ENCODE assay signal across 12 cellular contexts in genomic region chr3:50609071-50609742, GRCh38. TPM values are rescaled to one million over a fixed set of nuclear protein-coding genes. Genes with fewer than 3 reads are reported as not detected.
DNase-seq lines count a peak whose midpoint lies in the region; ATAC-seq, FAIRE-seq and TF ChIP-seq lines count a peak whose summit lies in the region.
"Had no signal": no experiment of that assay in that cellular context is flagged by ENCODE, and none has a peak within 500 bp of the region (broad histone marks: within the 10 kb centered on the region; RNA-seq: fewer than 3 reads in every experiment).

No MANE protein-coding gene starts in this region.

- H2AFZ ChIP-seq in HepG2 (ENCODE audit: low read length), result no peak overlapping the region

- no peaks in the 10 kb centered on the region for H3K27me3 Mint-ChIP-seq in activated naive CD8-positive, alpha-beta T cell treated with anti-CD3 and anti-CD28 coated beads, Interleukin-2, amount 10 ng/mL, durations not matched to agents 7 days and 5 days
- no peaks in the 10 kb centered on the region for H3K27me3 Mint-ChIP-seq in natural killer cell (ENCODE audit: low read depth in 2 of 2)

- peak overlapping the region; percentile 100 for H3K27ac Mint-ChIP-seq in activated naive CD8-positive, alpha-beta T cell treated with anti-CD3 and anti-CD28 coated beads, Interleukin-2, amount 10 ng/mL, durations not matched to agents 7 days and 5 days
- peak overlapping the region; percentile 90 to 93 for H3K27ac Mint-ChIP-seq in natural killer cell
- H3K27ac Mint-ChIP-seq: endodermal cell had no signal

- peak overlapping the region; percentile 2 to 5 for H3K27ac ChIP-seq in liver (ENCODE audit: low read depth in 1 of 2, low read length in 2 of 2)
- H3K27ac ChIP-seq in HepG2 (ENCODE audit: extremely low read length, insufficient read depth, low read length), result no peak overlapping the region

- H3K27me3 ChIP-seq in liver (ENCODE audit: control insufficient read depth in 4 of 4, insufficient read depth in 4 of 4, low read length in 3 of 4) (no peaks in the 10 kb centered on the region), HepG2 (ENCODE audit: control insufficient read depth in 1 of 2, insufficient read depth in 2 of 2, low read length in 2 of 2) (0 out of 5 replicates have a peak, but pooled peaks cover 0 to 10% of the 10 kb centered on the region in 2 experiments)
- H3K27me3 ChIP-seq: uterus had no signal

- peak overlapping the region; percentile 73 to 91 (median 88) for H3K4me3 ChIP-seq in liver (ENCODE audit: low read depth in 1 of 3, low read length in 3 of 3)
- no peak overlapping the region for H3K4me3 ChIP-seq in HepG2 (replicated peaks in 1 of 3; ENCODE audit: insufficient read depth in 1 of 3, low read depth in 2 of 3, low read length in 3 of 3)

- POLR2A ChIA-PET in HepG2 (lab: Yijun Ruan, JAX), result interaction anchor here (1.2 kb wide), 1 partner anchor 33 kb away, joined by 3 read pairs; no protein-coding TSS in a partner anchor
- POLR2A ChIA-PET in activated naive CD8-positive, alpha-beta T cell treated with anti-CD3 and anti-CD28 coated beads, Interleukin-2, amount 10 ng/mL, durations not matched to agents 7 days and 5 days (lab: Charles Lee), result interaction anchor here (0.6 to 25.9 kb wide), 14 partner anchors 4 to 1669 kb away, joined by 3 to 3572 read pairs (median 8); partner anchors contain the start of genes C3orf18, CISH, GNAI2 and HEMK1

- no TSS peak for BruUV-seq in HepG2 (replicated peaks; lab: Mats Ljungman, UMichigan)

- H3K9ac ChIP-seq in liver (ENCODE audit: low read depth in 1 of 2, low read length in 2 of 2) (peak overlapping the region; percentile 29 to 62), HepG2 (ENCODE audit: insufficient read depth, low read depth, low read length) (no peak overlapping the region)

- ATAC-seq in HepG2, result no peak
- ATAC-seq in activated naive CD8-positive, alpha-beta T cell treated with anti-CD3 and anti-CD28 coated beads, Interleukin-2, amount 10 ng/mL, durations not matched to agents 7 days and 5 days (ENCODE audit: low read depth), result no peak
- ATAC-seq in natural killer cell, result no peak
- ATAC-seq in HG03045 (IDR thresholded peaks at IDR 0.05; ENCODE audit: unreplicated experiment), result no peak

- no peak for DNase-seq in HepG2 (ENCODE audit: low spot score)
- no peak for DNase-seq in activated naive CD8-positive, alpha-beta T cell treated with anti-CD3 and anti-CD28 coated beads, Interleukin-2, amount 10 ng/mL, durations not matched to agents 7 days and 5 days
- no peak for DNase-seq in natural killer cell
- no peak for DNase-seq in AG20443 (ENCODE audit: low spot score)
- no peak for DNase-seq in NCI-H1694 treated with DMSO at 0.1 percent for 48 hours (lab: John Stamatoyannopoulos, UW)
- no peak for DNase-seq in stimulated activated naive CD4-positive, alpha-beta T cell treated with Interleukin-2 at 50 U/mL for 16 hours (lab: John Stamatoyannopoulos, UW)
- DNase-seq: endodermal cell; NCI-H1417; NK-92 treated with Interleukin-12 subunit alpha and Interleukin-12 subunit beta, amount 100 ng/mL, for 24 hours; uterus had no signal

- H3K9me3 ChIP-seq in liver (ENCODE audit: control insufficient read depth in 4 of 4, low read length in 3 of 4), result no peaks in the 10 kb centered on the region
- no peaks in the 10 kb centered on the region for H3K9me3 ChIP-seq in HepG2 (ENCODE audit: low read length)
- H3K9me3 ChIP-seq: uterus had no signal

- in situ Hi-C loops in HepG2 (cut with HindIII; ENCODE audit: extremely low pct_ligation_motif_present, low pct_unique_long_range_greater_than_20kb), result no loop called here

- TF ChIP-seq CTCF in liver (IDR thresholded peaks at IDR 0.05; ENCODE audit: low read depth, low read length, missing input control) (no peak), HepG2 (CRISPR knock-in tag; IDR thresholded peaks at IDR 0.05) (no peak), natural killer cell (IDR thresholded peaks at IDR 0.05) (no peak)

- H3K4me1 ChIP-seq in liver (ENCODE audit: control insufficient read depth in 4 of 4, insufficient read depth in 4 of 4, low read length in 3 of 4), result peaks cover 14 to 79% (median 64%) of the 10 kb centered on the region in 4 donors
- peaks cover 55% of the 10 kb centered on the region for H3K4me1 ChIP-seq in HepG2 (ENCODE audit: insufficient read depth, low read length)

- CTCF ChIA-PET in HepG2 (lab: Yijun Ruan, JAX; ENCODE audit: low intra/inter-chr PET ratio, low total read pairs), result no interaction called here

- TF ChIP-seq RAD21 in liver (IDR thresholded peaks at IDR 0.05) (no peak), HepG2 (CRISPR knock-in tag; IDR thresholded peaks at IDR 0.05) (no peak)

- no peak overlapping the region for H3K4me2 ChIP-seq in HepG2 (ENCODE audit: low read depth, low read length)

- no peaks in the 10 kb centered on the region for H4K20me1 ChIP-seq in HepG2 (ENCODE audit: insufficient read depth, low read length)

- H3K79me2 ChIP-seq in HepG2 (ENCODE audit: insufficient read depth, low read length), result no peaks in the 10 kb centered on the region

- peak overlapping the region; percentile 97 for H3K4me3 Mint-ChIP-seq in activated naive CD8-positive, alpha-beta T cell treated with anti-CD3 and anti-CD28 coated beads, Interleukin-2, amount 10 ng/mL, durations not matched to agents 7 days and 5 days
- peak overlapping the region; percentile 97 for H3K4me3 Mint-ChIP-seq in natural killer cell
- H3K4me3 Mint-ChIP-seq: endodermal cell had no signal

- H3K4me1 Mint-ChIP-seq in activated naive CD8-positive, alpha-beta T cell treated with anti-CD3 and anti-CD28 coated beads, Interleukin-2, amount 10 ng/mL, durations not matched to agents 7 days and 5 days, result peaks cover 32% of the 10 kb centered on the region
- H3K4me1 Mint-ChIP-seq in natural killer cell, result peaks cover 89 to 94% of the 10 kb centered on the region in 2 donors

- FAIRE-seq in HepG2 (lab: Jason Lieb, UNC), result no peak

- H3K36me3 ChIP-seq in liver (ENCODE audit: control insufficient read depth in 4 of 4, insufficient read depth in 3 of 4, low read depth in 1 of 4, low read length in 3 of 4) (peaks cover 9 to 24% (median 15%) of the 10 kb centered on the region in 4 donors), HepG2 (replicated peaks in 1 of 2; ENCODE audit: control insufficient read depth in 1 of 2, insufficient read depth in 2 of 2, low read length in 2 of 2) (peaks cover 0 to 5% of the 10 kb centered on the region in 2 experiments; a peak in 1 of 5 replicates)
- H3K36me3 ChIP-seq: uterus had no signal

- intact Hi-C loops in HepG2 (cut with micrococcal nuclease; ENCODE audit: unreplicated experiment) (no loop called here), natural killer cell (cut with micrococcal nuclease) (no loop called here)

- 83% methylated on average over 5 of the region's 5 CpGs for WGBS in liver
- 100% methylated on average over 4 of the region's 5 CpGs for WGBS in HepG2 (ENCODE audit: low lambda C conversion rate)

- TF ChIP-seq EP300 in HepG2 (IDR thresholded peaks at IDR 0.05; ENCODE audit: low read depth in 2 of 2, low read length in 2 of 2), result no peak
- no peak for TF ChIP-seq EP300 in HepG2 (CRISPR knock-in tag; IDR thresholded peaks at IDR 0.05; ENCODE audit: borderline replicate concordance)

- peaks cover 92% of the 10 kb centered on the region for H3K36me3 Mint-ChIP-seq in activated naive CD8-positive, alpha-beta T cell treated with anti-CD3 and anti-CD28 coated beads, Interleukin-2, amount 10 ng/mL, durations not matched to agents 7 days and 5 days
- peaks cover 12% of the 10 kb centered on the region for H3K36me3 Mint-ChIP-seq in natural killer cell

- no peak for TF ChIP-seq POLR2A in HepG2 (IDR thresholded peaks at IDR 0.05; ENCODE audit: insufficient read depth in 1 of 2, low read depth in 2 of 2, low read length in 2 of 2)

- no peaks in the 10 kb centered on the region for H3K9me3 Mint-ChIP-seq in activated naive CD8-positive, alpha-beta T cell treated with anti-CD3 and anti-CD28 coated beads, Interleukin-2, amount 10 ng/mL, durations not matched to agents 7 days and 5 days
- no peaks in the 10 kb centered on the region for H3K9me3 Mint-ChIP-seq in natural killer cell
- H3K9me3 Mint-ChIP-seq: endodermal cell had no signal

RNA-seq across cellular contexts. Expression of gene CISH, which starts 2.4 kb away (rescaled TPM):
- total RNA-seq in liver, result 10 to 100 TPM in 1 of 2 donors, 1 to 10 TPM in 1; 4.7 to 30.6 TPM
- 10 to 100 TPM; 17.9 to 32.5 TPM for polyA plus RNA-seq in liver
- total RNA-seq in HepG2 (2016; rRNA removed; fragmentation: Illumina TruSeq; extraction: Trizol), result 0.73 and 0.91 TPM in 2 replicates
- 0.20 and 0.44 TPM in 2 replicates for total RNA-seq in HepG2 (2016; cell fraction: cytosol; rRNA removed; fragmentation: Illumina TruSeq; extraction: Trizol; ENCODE audit: low read depth)
- 0.82 and 1.2 TPM in 2 replicates for total RNA-seq in HepG2 (2016; cell fraction: insoluble cytoplasmic fraction; rRNA removed; fragmentation: Illumina TruSeq; extraction: Trizol)
- 1.2 and 1.4 TPM in 2 replicates for total RNA-seq in HepG2 (2016; cell fraction: membrane; rRNA removed; fragmentation: Illumina TruSeq; extraction: Trizol)
- total RNA-seq in HepG2 (2016; cell fraction: nucleus; rRNA removed; fragmentation: Illumina TruSeq; extraction: Trizol), result 0.81 and 0.85 TPM in 2 replicates
- 1.5 and 2.8 TPM in 2 replicates for polyA plus RNA-seq in HepG2 (2011; rRNA removed)
- polyA plus RNA-seq in HepG2 (2011; cell fraction: cytosol; rRNA removed), result 1.5 and 1.7 TPM in 2 replicates
- 4.4 and 7.4 TPM in 2 replicates for polyA plus RNA-seq in HepG2 (2011; cell fraction: nucleus; rRNA removed)
- 2.1 and 2.9 TPM in 2 replicates for polyA plus RNA-seq in HepG2 (2012)
- 0.21 and 0.27 TPM in 2 replicates for polyA plus RNA-seq in HepG2 (2016; cell fraction: cytosol; fragmentation: Illumina TruSeq; extraction: Trizol; ENCODE audit: low read depth)
- polyA plus RNA-seq in HepG2 (2016; cell fraction: insoluble cytoplasmic fraction; fragmentation: Illumina TruSeq; extraction: Trizol; ENCODE audit: low read depth), result 1.9 and 2.2 TPM in 2 replicates
- 0.84 and 1.0 TPM in 2 replicates for polyA plus RNA-seq in HepG2 (2016; cell fraction: membrane; fragmentation: Illumina TruSeq; extraction: Trizol; ENCODE audit: low read depth)
- polyA plus RNA-seq in HepG2 (2016; cell fraction: nucleus; fragmentation: Illumina TruSeq; extraction: Trizol; ENCODE audit: insufficient read depth, low read depth), result 1.9 and 3.2 TPM in 2 replicates
- 1.9 and 6.3 TPM in 2 replicates for polyA minus RNA-seq in HepG2 (2011; rRNA and poly(A)+ RNA removed; ENCODE audit: low replicate concordance)
- 1.6 and 2.8 TPM in 2 replicates for polyA minus RNA-seq in HepG2 (2011; cell fraction: cytosol; rRNA and poly(A)+ RNA removed)
- 2.6 and 4.6 TPM in 2 replicates for polyA minus RNA-seq in HepG2 (2011; cell fraction: nucleus; rRNA and poly(A)+ RNA removed)
- 100 to 1,000 TPM; 365 to 400 TPM for total RNA-seq in activated naive CD8-positive, alpha-beta T cell treated with anti-CD3 and anti-CD28 coated beads, Interleukin-2, amount 10 ng/mL, durations not matched to agents 7 days and 5 days
- 10 to 100 TPM in 2 of 3 donors, 1 to 10 TPM in 1; 2.4 to 23.6 (median 11.3) TPM for total RNA-seq in natural killer cell

RNA-seq across cellular contexts. Expression of gene MAPKAPK3, which starts 7.7 kb away (rescaled TPM):
- 10 to 100 TPM; 20.4 to 32.9 TPM for total RNA-seq in liver
- polyA plus RNA-seq in liver, result 10 to 100 TPM; 13.9 to 17.5 TPM
- total RNA-seq in HepG2 (2016; rRNA removed; fragmentation: Illumina TruSeq; extraction: Trizol), result 41.2 and 48.5 TPM in 2 replicates
- total RNA-seq in HepG2 (2016; cell fraction: cytosol; rRNA removed; fragmentation: Illumina TruSeq; extraction: Trizol; ENCODE audit: low read depth), result 18.9 and 21.3 TPM in 2 replicates
- 40.5 and 43.9 TPM in 2 replicates for total RNA-seq in HepG2 (2016; cell fraction: insoluble cytoplasmic fraction; rRNA removed; fragmentation: Illumina TruSeq; extraction: Trizol)
- total RNA-seq in HepG2 (2016; cell fraction: membrane; rRNA removed; fragmentation: Illumina TruSeq; extraction: Trizol), result 51.7 and 60.5 TPM in 2 replicates
- total RNA-seq in HepG2 (2016; cell fraction: nucleus; rRNA removed; fragmentation: Illumina TruSeq; extraction: Trizol), result 21.2 and 24.7 TPM in 2 replicates
- 39.9 and 46.2 TPM in 2 replicates for polyA plus RNA-seq in HepG2 (2011; rRNA removed)
- 40.2 and 41.3 TPM in 2 replicates for polyA plus RNA-seq in HepG2 (2011; cell fraction: cytosol; rRNA removed)
- 23.0 and 28.1 TPM in 2 replicates for polyA plus RNA-seq in HepG2 (2011; cell fraction: nucleus; rRNA removed)
- 21.8 and 22.2 TPM in 2 replicates for polyA plus RNA-seq in HepG2 (2012)
- polyA plus RNA-seq in HepG2 (2016; cell fraction: cytosol; fragmentation: Illumina TruSeq; extraction: Trizol; ENCODE audit: low read depth), result 23.5 and 31.3 TPM in 2 replicates
- 53.8 and 56.3 TPM in 2 replicates for polyA plus RNA-seq in HepG2 (2016; cell fraction: insoluble cytoplasmic fraction; fragmentation: Illumina TruSeq; extraction: Trizol; ENCODE audit: low read depth)
- 50.2 and 54.3 TPM in 2 replicates for polyA plus RNA-seq in HepG2 (2016; cell fraction: membrane; fragmentation: Illumina TruSeq; extraction: Trizol; ENCODE audit: low read depth)
- 31.0 and 31.6 TPM in 2 replicates for polyA plus RNA-seq in HepG2 (2016; cell fraction: nucleus; fragmentation: Illumina TruSeq; extraction: Trizol; ENCODE audit: insufficient read depth, low read depth)
- polyA minus RNA-seq in HepG2 (2011; rRNA and poly(A)+ RNA removed; ENCODE audit: low replicate concordance), result 48.5 and 89.7 TPM in 2 replicates
- polyA minus RNA-seq in HepG2 (2011; cell fraction: cytosol; rRNA and poly(A)+ RNA removed), result 15.7 and 16.5 TPM in 2 replicates
- 13.4 and 16.9 TPM in 2 replicates for polyA minus RNA-seq in HepG2 (2011; cell fraction: nucleus; rRNA and poly(A)+ RNA removed)
- total RNA-seq in activated naive CD8-positive, alpha-beta T cell treated with anti-CD3 and anti-CD28 coated beads, Interleukin-2, amount 10 ng/mL, durations not matched to agents 7 days and 5 days, result 100 to 1,000 TPM; 176 to 195 TPM
- 10 to 100 TPM; 48.0 to 57.7 (median 49.3) TPM for total RNA-seq in natural killer cell

RNA-seq across cellular contexts. Expression of gene HEMK1, which starts 39.9 kb away (rescaled TPM):
- total RNA-seq in liver (1 to 10 TPM; 3.7 to 9.2 TPM), HepG2 (2016; rRNA removed; fragmentation: Illumina TruSeq; extraction: Trizol) (6.3 and 9.8 TPM in 2 replicates), natural killer cell (10 to 100 TPM; 20.5 to 29.3 (median 28.2) TPM)
- polyA plus RNA-seq in liver (1 to 10 TPM; 8.7 to 9.5 TPM), HepG2 (2011; rRNA removed) (12.6 and 16.2 TPM in 2 replicates)
- 3.3 and 3.8 TPM in 2 replicates for total RNA-seq in HepG2 (2016; cell fraction: cytosol; rRNA removed; fragmentation: Illumina TruSeq; extraction: Trizol; ENCODE audit: low read depth)
- 4.7 and 8.7 TPM in 2 replicates for total RNA-seq in HepG2 (2016; cell fraction: insoluble cytoplasmic fraction; rRNA removed; fragmentation: Illumina TruSeq; extraction: Trizol)
- 6.7 and 7.4 TPM in 2 replicates for total RNA-seq in HepG2 (2016; cell fraction: membrane; rRNA removed; fragmentation: Illumina TruSeq; extraction: Trizol)
- total RNA-seq in HepG2 (2016; cell fraction: nucleus; rRNA removed; fragmentation: Illumina TruSeq; extraction: Trizol), result 10.1 and 13.3 TPM in 2 replicates
- 6.7 and 8.8 TPM in 2 replicates for polyA plus RNA-seq in HepG2 (2011; cell fraction: cytosol; rRNA removed)
- polyA plus RNA-seq in HepG2 (2011; cell fraction: nucleus; rRNA removed), result 54.5 and 63.4 TPM in 2 replicates
- polyA plus RNA-seq in HepG2 (2012), result 7.1 and 8.2 TPM in 2 replicates
- 4.2 and 5.6 TPM in 2 replicates for polyA plus RNA-seq in HepG2 (2016; cell fraction: cytosol; fragmentation: Illumina TruSeq; extraction: Trizol; ENCODE audit: low read depth)
- polyA plus RNA-seq in HepG2 (2016; cell fraction: insoluble cytoplasmic fraction; fragmentation: Illumina TruSeq; extraction: Trizol; ENCODE audit: low read depth), result 3.7 and 6.3 TPM in 2 replicates
- polyA plus RNA-seq in HepG2 (2016; cell fraction: membrane; fragmentation: Illumina TruSeq; extraction: Trizol; ENCODE audit: low read depth), result 4.9 TPM in 2 replicates
- 20.5 and 21.1 TPM in 2 replicates for polyA plus RNA-seq in HepG2 (2016; cell fraction: nucleus; fragmentation: Illumina TruSeq; extraction: Trizol; ENCODE audit: insufficient read depth, low read depth)
- polyA minus RNA-seq in HepG2 (2011; rRNA and poly(A)+ RNA removed; ENCODE audit: low replicate concordance), result 15.2 and 19.7 TPM in 2 replicates
- 2.2 and 4.5 TPM in 2 replicates for polyA minus RNA-seq in HepG2 (2011; cell fraction: cytosol; rRNA and poly(A)+ RNA removed)
- polyA minus RNA-seq in HepG2 (2011; cell fraction: nucleus; rRNA and poly(A)+ RNA removed), result 25.0 and 25.6 TPM in 2 replicates
- 100 to 1,000 TPM in 1 of 2 experiments, 10 to 100 TPM in 1; 97.4 to 102 TPM for total RNA-seq in activated naive CD8-positive, alpha-beta T cell treated with anti-CD3 and anti-CD28 coated beads, Interleukin-2, amount 10 ng/mL, durations not matched to agents 7 days and 5 days

RNA-seq across cellular contexts. Expression of gene C3orf18, which starts 41.7 kb away (rescaled TPM):
- total RNA-seq in liver (1 to 10 TPM; 1.8 to 2.7 TPM), HepG2 (2016; rRNA removed; fragmentation: Illumina TruSeq; extraction: Trizol) (1.2 and 1.6 TPM in 2 replicates), natural killer cell (10 to 100 TPM in 2 of 3 donors, 1 to 10 TPM in 1; 7.5 to 15.3 (median 11.7) TPM)
- polyA plus RNA-seq in liver (1 to 10 TPM in 1 of 2 donors, under 1 TPM in 1; 0.54 to 1.1 TPM), HepG2 (2011; rRNA removed) (4.6 and 4.8 TPM in 2 replicates)
- 1.2 and 1.5 TPM in 2 replicates for total RNA-seq in HepG2 (2016; cell fraction: cytosol; rRNA removed; fragmentation: Illumina TruSeq; extraction: Trizol; ENCODE audit: low read depth)
- total RNA-seq in HepG2 (2016; cell fraction: insoluble cytoplasmic fraction; rRNA removed; fragmentation: Illumina TruSeq; extraction: Trizol), result 0.88 and 1.5 TPM in 2 replicates
- 2.2 and 3.1 TPM in 2 replicates for total RNA-seq in HepG2 (2016; cell fraction: membrane; rRNA removed; fragmentation: Illumina TruSeq; extraction: Trizol)
- total RNA-seq in HepG2 (2016; cell fraction: nucleus; rRNA removed; fragmentation: Illumina TruSeq; extraction: Trizol), result 0.97 and 1.1 TPM in 2 replicates
- 3.8 and 4.2 TPM in 2 replicates for polyA plus RNA-seq in HepG2 (2011; cell fraction: cytosol; rRNA removed)
- 8.1 and 8.7 TPM in 2 replicates for polyA plus RNA-seq in HepG2 (2011; cell fraction: nucleus; rRNA removed)
- polyA plus RNA-seq in HepG2 (2012), result 1.7 and 1.8 TPM in 2 replicates
- polyA plus RNA-seq in HepG2 (2016; cell fraction: cytosol; fragmentation: Illumina TruSeq; extraction: Trizol; ENCODE audit: low read depth), result 1.5 and 1.8 TPM in 2 replicates
- 0.85 and 1.2 TPM in 2 replicates for polyA plus RNA-seq in HepG2 (2016; cell fraction: insoluble cytoplasmic fraction; fragmentation: Illumina TruSeq; extraction: Trizol; ENCODE audit: low read depth)
- 2.3 and 2.4 TPM in 2 replicates for polyA plus RNA-seq in HepG2 (2016; cell fraction: membrane; fragmentation: Illumina TruSeq; extraction: Trizol; ENCODE audit: low read depth)
- polyA plus RNA-seq in HepG2 (2016; cell fraction: nucleus; fragmentation: Illumina TruSeq; extraction: Trizol; ENCODE audit: insufficient read depth, low read depth), result 1.6 and 2.3 TPM in 2 replicates
- polyA minus RNA-seq in HepG2 (2011; rRNA and poly(A)+ RNA removed; ENCODE audit: low replicate concordance), result 6.2 and 6.4 TPM in 2 replicates
- polyA minus RNA-seq in HepG2 (2011; cell fraction: cytosol; rRNA and poly(A)+ RNA removed), result 1.5 and 2.3 TPM in 2 replicates
- 1.8 and 3.5 TPM in 2 replicates for polyA minus RNA-seq in HepG2 (2011; cell fraction: nucleus; rRNA and poly(A)+ RNA removed)
- 10 to 100 TPM; 53.2 to 58.4 TPM for total RNA-seq in activated naive CD8-positive, alpha-beta T cell treated with anti-CD3 and anti-CD28 coated beads, Interleukin-2, amount 10 ng/mL, durations not matched to agents 7 days and 5 days

Comparison
In these comparisons a context has a peak if more than half of its experiments do, and no peak if none do; other contexts are left out.
1. H3K4me3 ChIP-seq: peak in liver (3 of 3); none in HepG2 (0 of 3).
2. RNA of gene CISH, which starts 2.4 kb away (total RNA-seq): 365 to 400 TPM in activated naive CD8-positive, alpha-beta T cell treated with anti-CD3 and anti-CD28 coated beads, Interleukin-2, amount 10 ng/mL, durations not matched to agents 7 days and 5 days; 4.7 to 30.6 TPM in liver, 2.4 to 23.6 TPM in natural killer cell and 0.20 to 1.4 TPM in HepG2; every median in the first group is over 10 times any median in the second.